In genomic region chr6:159980474-159980873, GRCh38 we compare ENCODE assay signal across 14 cellular contexts. TPM values are rescaled to one million over a fixed set of nuclear protein-coding genes. Genes with fewer than 3 reads are reported as not detected.
DNase-seq lines count a peak whose midpoint lies in the region; ATAC-seq and TF ChIP-seq lines count a peak whose summit lies in the region.
"Had no signal": no experiment of that assay in that cellular context is flagged by ENCODE, and none has a peak within 500 bp of the region (broad histone marks: within the 10 kb centered on the region; RNA-seq: fewer than 3 reads in every experiment).

No MANE protein-coding gene starts in this region.

- H3K9me3 Mint-ChIP-seq in activated T-cell treated with anti-CD3 and anti-CD28 coated beads, Interleukin-2, amount 50 U/mL, for 4 hours, result no peaks in the 10 kb centered on the region
- H3K9me3 Mint-ChIP-seq: activated CD4-positive, alpha-beta T cell treated with anti-CD3 and anti-CD28 coated beads, Interleukin-2, amount 10 ng/mL, durations not matched to agents 7 days and 5 days had no signal

- H3K9me3 ChIP-seq in MM.1S (replicated peaks; ENCODE audit: insufficient read depth, low read length), result no peaks in the 10 kb centered on the region
- H3K9me3 ChIP-seq in adrenal gland (replicated peaks in 1 of 3), result no peaks in the 10 kb centered on the region
- H3K9me3 ChIP-seq in breast epithelium, result no peaks in the 10 kb centered on the region
- H3K9me3 ChIP-seq: tibial artery had no signal

- H3K4me1 ChIP-seq in MM.1S (ENCODE audit: low read length) (peaks cover 62% of the 10 kb centered on the region), adrenal gland (replicated peaks in 1 of 2) (peaks cover 62 to 87% of the 10 kb centered on the region in 2 donors), breast epithelium (peaks cover 4 to 16% of the 10 kb centered on the region in 2 donors)

- H4K20me1 ChIP-seq in MM.1S (ENCODE audit: insufficient read depth, low read length), result no peaks in the 10 kb centered on the region

- no peak overlapping the region for H2AFZ ChIP-seq in MM.1S (ENCODE audit: low read length)
- H2AFZ ChIP-seq: GM23248 had no signal

- intact Hi-C loops in adrenal gland (cut with DNase I), result no loop called here
- intact Hi-C loops in breast epithelium (cut with DNase I; ENCODE audit: low total_unique reads), result no loop called here

- H3F3A ChIP-seq in MM.1S (ENCODE audit: insufficient read depth, low read length), result peaks cover 57% of the 10 kb centered on the region

- H3K27me3 Mint-ChIP-seq in activated T-cell treated with anti-CD3 and anti-CD28 coated beads, Interleukin-2, amount 50 U/mL, for 4 hours (ENCODE audit: low read depth), result no peaks in the 10 kb centered on the region
- H3K27me3 Mint-ChIP-seq: activated CD4-positive, alpha-beta T cell treated with anti-CD3 and anti-CD28 coated beads, Interleukin-2, amount 10 ng/mL, durations not matched to agents 7 days and 5 days had no signal

- H3K27me3 ChIP-seq in MM.1S (replicated peaks; ENCODE audit: insufficient read depth, low read length), result no peaks in the 10 kb centered on the region
- no peaks in the 10 kb centered on the region for H3K27me3 ChIP-seq in adrenal gland
- no peaks in the 10 kb centered on the region for H3K27me3 ChIP-seq in breast epithelium
- H3K27me3 ChIP-seq: tibial artery had no signal

- H3K9ac ChIP-seq in MM.1S (ENCODE audit: low read length), result peak overlapping the region; percentile 94; the same call in 1 of the 2 replicates
- H3K9ac ChIP-seq: GM23248 had no signal

- peaks cover 95% of the 10 kb centered on the region for H3K4me1 Mint-ChIP-seq in activated T-cell treated with anti-CD3 and anti-CD28 coated beads, Interleukin-2, amount 50 U/mL, for 4 hours (ENCODE audit: low read depth)

- no peak for ATAC-seq in activated T-cell treated with anti-CD3 and anti-CD28 coated beads, Interleukin-2, amount 50 U/mL, for 4 hours

- H3K4me3 ChIP-seq in MM.1S (ENCODE audit: low read length) (peak overlapping the region; percentile 57), adrenal gland (no peak overlapping the region), breast epithelium (no peak overlapping the region)
- H3K4me3 ChIP-seq: GM23248, tibial artery had no signal

- no peaks in the 10 kb centered on the region for H3K9me2 ChIP-seq in MM.1S (replicated peaks; ENCODE audit: insufficient read depth, low read length)

- H3K79me2 ChIP-seq in MM.1S (ENCODE audit: low read length), result peaks cover 95% of the 10 kb centered on the region

- H3K27ac ChIP-seq in MM.1S (ENCODE audit: low read length) (peak overlapping the region; percentile 100), adrenal gland (peak overlapping the region in 4 of 5 donors; percentile 73 to 88 (median 86)), breast epithelium (peak overlapping the region in 1 of 2 donors; percentile 88)
- H3K27ac ChIP-seq: GM23248 had no signal

- no peak for TF ChIP-seq POLR2A in adrenal gland (IDR thresholded peaks at IDR 0.05)
- no peak for TF ChIP-seq POLR2A in breast epithelium (IDR thresholded peaks at IDR 0.05)

- no peak for TF ChIP-seq CTCF in MM.1S (IDR thresholded peaks at IDR 0.05; ENCODE audit: low read length)
- no peak for TF ChIP-seq CTCF in adrenal gland (IDR thresholded peaks at IDR 0.05)
- TF ChIP-seq CTCF in breast epithelium (IDR thresholded peaks at IDR 0.05), result no peak

- H3K4me3 Mint-ChIP-seq in activated T-cell treated with anti-CD3 and anti-CD28 coated beads, Interleukin-2, amount 50 U/mL, for 4 hours, result peak overlapping the region; percentile 78

- DNase-seq in activated T-cell treated with anti-CD3 and anti-CD28 coated beads, Interleukin-2, amount 50 U/mL, for 4 hours, result no peak
- no peak for DNase-seq in activated T-cell treated with anti-CD3 and anti-CD28 coated beads for 4 hours
- no peak for DNase-seq in MM.1S
- DNase-seq in adrenal gland, result no peak
- DNase-seq in stimulated activated CD8-positive, alpha-beta memory T cell treated with anti-CD3 and anti-CD28 coated beads, Interleukin-4, amount 100 ng/mL, for 48 hours, result peak; percentile 30
- DNase-seq in NCI-H1417 (lab: John Stamatoyannopoulos, UW), result no peak
- no peak for DNase-seq in hippocampal formation (lab: John Stamatoyannopoulos, UW)
- no peak for DNase-seq in breast epithelium (ENCODE audit: low spot score in 2 of 2)
- DNase-seq: activated CD4-positive, alpha-beta T cell treated with anti-CD3 and anti-CD28 coated beads, Interleukin-2, amount 10 ng/mL, durations not matched to agents 7 days and 5 days; activated gamma-delta T cell; GM23248; NCI-H2107; NCI-H774; tibial artery had no signal

- 92 to 100% (median 97%) methylated on average over 5 of the region's 5 CpGs for WGBS in adrenal gland, 4 donors

- H3K36me3 ChIP-seq in MM.1S (replicated peaks; ENCODE audit: insufficient read depth, low read length), result no peaks in the 10 kb centered on the region
- H3K36me3 ChIP-seq in adrenal gland (replicated peaks in 1 of 2), result no peaks in the 10 kb centered on the region
- H3K36me3 ChIP-seq in breast epithelium, result no peaks in the 10 kb centered on the region
- H3K36me3 ChIP-seq: tibial artery had no signal

- peaks cover 4% of the 10 kb centered on the region for H3K36me3 Mint-ChIP-seq in activated T-cell treated with anti-CD3 and anti-CD28 coated beads, Interleukin-2, amount 50 U/mL, for 4 hours (ENCODE audit: insufficient read depth)

- H3K4me2 ChIP-seq in MM.1S (ENCODE audit: low read depth, low read length), result peak overlapping the region; percentile 91

RNA-seq across cellular contexts. Expression of gene IGF2R, which starts 11.6 kb away (rescaled TPM):
- 10 to 100 TPM; 44.9 to 65.3 (median 58.2) TPM for total RNA-seq in activated T-cell treated with anti-CD3 and anti-CD28 coated beads, Interleukin-2, amount 50 U/mL, for 4 hours
- total RNA-seq in adrenal gland (100 to 1,000 TPM in 2 of 8 donors, 10 to 100 TPM in 6; 72.6 to 154 (median 92.7) TPM), breast epithelium (100 to 1,000 TPM in 1 of 3 donors, 10 to 100 TPM in 2; 60.4 to 112 (median 81.0) TPM)
- 100 to 1,000 TPM in 1 of 3 donors, 10 to 100 TPM in 2; 17.1 to 114 (median 27.6) TPM for polyA plus RNA-seq in adrenal gland
